8 cellular contexts compared by ENCODE assay signal in the genomic region with DNA sequence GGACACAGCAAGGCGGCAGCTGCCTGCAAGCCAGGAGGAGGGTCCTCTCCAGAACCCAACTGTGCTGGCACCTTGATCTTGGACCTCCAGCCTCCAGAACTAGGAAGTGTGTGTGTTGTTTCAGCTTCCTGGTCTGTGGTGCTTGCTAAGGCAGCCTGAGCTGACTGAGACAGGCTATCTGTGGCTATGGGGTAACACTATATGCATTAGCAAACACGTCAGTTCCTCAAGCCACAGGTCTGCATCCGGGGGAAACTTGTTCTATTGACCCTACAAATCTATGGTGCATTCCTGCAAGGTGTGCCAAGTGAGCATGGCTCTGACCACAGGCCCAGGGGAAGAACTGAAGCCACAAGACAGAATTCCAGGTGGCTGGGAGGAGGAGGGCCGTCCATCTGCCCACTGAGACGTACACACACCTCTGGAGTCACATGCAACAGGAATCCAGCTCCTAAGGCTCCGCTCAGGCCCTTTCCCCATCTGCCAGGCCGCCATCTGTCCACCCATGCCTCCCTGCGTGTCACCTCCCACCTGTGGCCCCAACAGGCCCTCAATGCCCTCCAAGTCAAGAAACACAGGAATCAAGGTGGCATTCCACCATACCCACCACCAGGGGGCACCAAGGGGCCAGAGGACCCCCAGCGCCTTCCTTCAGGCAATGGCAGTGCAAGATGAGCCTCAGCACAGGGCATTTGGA.
A peak's percentile ranks its signal among the peaks of the same experiment; 100 is the strongest.
DNase-seq lines count a peak whose midpoint lies in the region; ATAC-seq lines count a peak whose summit lies in the region.

No MANE protein-coding gene starts in this region.

- H3K27ac ChIP-seq in CD4-positive, CD25-positive, alpha-beta regulatory T cell (ENCODE audit: insufficient read depth, low read length, poor library complexity, severe bottlenecking) = no peak overlapping the region

- H3K27ac Mint-ChIP-seq in CD4-positive, CD25-positive, alpha-beta regulatory T cell = peak overlapping the region in 1 of 3 donors; percentile 27

- H3K36me3 ChIP-seq in CD4-positive, CD25-positive, alpha-beta regulatory T cell (ENCODE audit: control insufficient read depth, insufficient read depth, low read length) = no peaks in the 10 kb centered on the region

- ATAC-seq in CD4-positive, CD25-positive, alpha-beta regulatory T cell (ENCODE audit: low read depth in 2 of 2) = no peak
- ATAC-seq in GM21390 (IDR thresholded peaks at IDR 0.05; ENCODE audit: unreplicated experiment) = peak; percentile 69
- ATAC-seq in HG03175 (IDR thresholded peaks at IDR 0.05; ENCODE audit: unreplicated experiment) = no peak

- no peaks in the 10 kb centered on the region for H3K9me3 Mint-ChIP-seq in CD4-positive, CD25-positive, alpha-beta regulatory T cell

- no peak overlapping the region for H3K4me3 Mint-ChIP-seq in CD4-positive, CD25-positive, alpha-beta regulatory T cell

- H3K4me1 ChIP-seq in CD4-positive, CD25-positive, alpha-beta regulatory T cell (ENCODE audit: control insufficient read depth, insufficient read depth, low read length, poor library complexity, severe bottlenecking) = no peaks in the 10 kb centered on the region

- peak; percentile 2 to 54 (median 18) for DNase-seq in CD4-positive, CD25-positive, alpha-beta regulatory T cell
- DNase-seq in NCI-H345 treated with DMSO at 0.1 percent for 48 hours (lab: John Stamatoyannopoulos, UW; ENCODE audit: unreplicated experiment) (peak; percentile 17), mesenteric fat pad (ENCODE audit: low spot score) (peak; percentile 90)
- peak; percentile 51 to 57 for DNase-seq in activated CD4-positive, alpha-beta T cell treated with anti-CD3 and anti-CD28 coated beads, Interleukin-2, amount 50 U/mL, for 4 hours
- DNase-seq in effector CD4-positive, alpha-beta T cell = peak; percentile 48
- peak; percentile 14 to 23 for DNase-seq in stimulated activated CD8-positive, alpha-beta memory T cell treated with anti-CD3 and anti-CD28 coated beads, Interleukin-7, amount 100 ng/mL, for 1 hour (ENCODE audit: low read depth in 2 of 2)

- H3K27me3 ChIP-seq in CD4-positive, CD25-positive, alpha-beta regulatory T cell (ENCODE audit: control insufficient read depth, insufficient read depth, low read length) = no peaks in the 10 kb centered on the region

- H3K4me1 Mint-ChIP-seq in CD4-positive, CD25-positive, alpha-beta regulatory T cell = no peaks in the 10 kb centered on the region

- no peak overlapping the region for H3K4me3 ChIP-seq in CD4-positive, CD25-positive, alpha-beta regulatory T cell (ENCODE audit: low read depth, low read length)

- no peaks in the 10 kb centered on the region for H3K9me3 ChIP-seq in CD4-positive, CD25-positive, alpha-beta regulatory T cell (ENCODE audit: control insufficient read depth in 2 of 2, low read length in 2 of 2)

- no peaks in the 10 kb centered on the region for H3K36me3 Mint-ChIP-seq in CD4-positive, CD25-positive, alpha-beta regulatory T cell

- H3K27me3 Mint-ChIP-seq in CD4-positive, CD25-positive, alpha-beta regulatory T cell = peaks cover 19% of the 10 kb centered on the region

Comparison
In these comparisons a context has a peak if more than half of its experiments do, and no peak if none do; other contexts are left out.
1. DNase-seq: peak in every context shown above with its lines; median percentile 90 in mesenteric fat pad; 54 in activated CD4-positive, alpha-beta T cell treated with anti-CD3 and anti-CD28 coated beads, Interleukin-2, amount 50 U/mL, for 4 hours; 48 in effector CD4-positive, alpha-beta T cell; 18 in stimulated activated CD8-positive, alpha-beta memory T cell treated with anti-CD3 and anti-CD28 coated beads, Interleukin-7, amount 100 ng/mL, for 1 hour; 18 in CD4-positive, CD25-positive, alpha-beta regulatory T cell; 17 in NCI-H345 treated with DMSO at 0.1 percent for 48 hours.